Comparison of ENCODE assay signal across 21 cellular contexts in the genomic region with DNA sequence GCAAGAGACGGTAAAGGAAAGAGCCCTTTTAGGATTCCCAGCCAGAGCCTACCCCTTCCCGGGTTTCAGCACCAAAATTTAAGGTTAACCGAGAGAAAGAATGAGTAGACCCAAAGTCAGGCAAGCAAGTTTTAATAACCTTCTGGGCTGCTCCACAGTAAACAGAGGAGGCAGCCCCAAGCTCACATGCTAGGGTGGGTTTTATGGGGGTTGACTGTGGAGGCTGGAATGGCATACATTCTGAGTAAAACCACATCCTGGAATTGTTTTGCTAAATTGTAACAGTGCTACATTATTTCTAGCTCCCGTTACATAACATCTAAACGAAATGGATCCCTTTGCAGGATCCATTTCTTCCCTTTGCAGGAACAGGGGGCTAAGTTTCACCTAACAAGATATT.
DNase-seq lines count a peak whose midpoint lies in the region.
"Had no signal": no experiment of that assay in that cellular context is flagged by ENCODE, and none has a peak within 500 bp of the region (broad histone marks: within the 10 kb centered on the region; RNA-seq: fewer than 3 reads in every experiment).

No MANE protein-coding gene starts in this region.

- peaks cover 9% of the 10 kb centered on the region for H3K36me3 Mint-ChIP-seq in activated CD4-positive, alpha-beta memory T cell treated with anti-CD3 and anti-CD28 coated beads, Interleukin-2, amount 10 ng/mL, durations not matched to agents 7 days and 5 days (ENCODE audit: low read depth)
- peaks cover 30% of the 10 kb centered on the region for H3K36me3 Mint-ChIP-seq in activated CD4-positive, alpha-beta memory T cell treated with anti-CD3 and anti-CD28 coated beads for 36 hours

- H3K27ac Mint-ChIP-seq in activated CD4-positive, alpha-beta memory T cell treated with anti-CD3 and anti-CD28 coated beads, Interleukin-2, amount 10 ng/mL, durations not matched to agents 7 days and 5 days, result peak overlapping the region; percentile 35
- H3K27ac Mint-ChIP-seq in activated CD4-positive, alpha-beta memory T cell treated with anti-CD3 and anti-CD28 coated beads for 36 hours, result no peak overlapping the region
- H3K27ac Mint-ChIP-seq: B cell had no signal

- H3K4me3 Mint-ChIP-seq in activated CD4-positive, alpha-beta memory T cell treated with anti-CD3 and anti-CD28 coated beads, Interleukin-2, amount 10 ng/mL, durations not matched to agents 7 days and 5 days, result no peak overlapping the region
- no peak overlapping the region for H3K4me3 Mint-ChIP-seq in activated CD4-positive, alpha-beta memory T cell treated with anti-CD3 and anti-CD28 coated beads for 36 hours
- H3K4me3 Mint-ChIP-seq: B cell had no signal

- intact Hi-C loops in activated CD4-positive, alpha-beta memory T cell treated with anti-CD3 and anti-CD28 coated beads for 36 hours (cut with micrococcal nuclease), result no loop called here
- intact Hi-C loops in head of caudate nucleus (cut with DNase I), result no loop called here

- no peaks in the 10 kb centered on the region for H3K27me3 Mint-ChIP-seq in activated CD4-positive, alpha-beta memory T cell treated with anti-CD3 and anti-CD28 coated beads, Interleukin-2, amount 10 ng/mL, durations not matched to agents 7 days and 5 days
- no peaks in the 10 kb centered on the region for H3K27me3 Mint-ChIP-seq in activated CD4-positive, alpha-beta memory T cell treated with anti-CD3 and anti-CD28 coated beads for 36 hours
- H3K27me3 Mint-ChIP-seq: B cell had no signal

- peaks cover 23% of the 10 kb centered on the region for H3K4me1 Mint-ChIP-seq in activated CD4-positive, alpha-beta memory T cell treated with anti-CD3 and anti-CD28 coated beads, Interleukin-2, amount 10 ng/mL, durations not matched to agents 7 days and 5 days
- peaks cover 25% of the 10 kb centered on the region for H3K4me1 Mint-ChIP-seq in activated CD4-positive, alpha-beta memory T cell treated with anti-CD3 and anti-CD28 coated beads for 36 hours (ENCODE audit: low read depth)

- CTCF ChIA-PET in activated CD4-positive, alpha-beta memory T cell treated with anti-CD3 and anti-CD28 coated beads, Interleukin-2, amount 10 ng/mL, durations not matched to agents 7 days and 5 days (lab: Charles Lee), result no interaction called here
- CTCF ChIA-PET in activated CD4-positive, alpha-beta memory T cell treated with anti-CD3 and anti-CD28 coated beads for 36 hours (lab: Charles Lee), result no interaction called here

- H3K9me3 Mint-ChIP-seq in activated CD4-positive, alpha-beta memory T cell treated with anti-CD3 and anti-CD28 coated beads, Interleukin-2, amount 10 ng/mL, durations not matched to agents 7 days and 5 days, result peaks cover 20% of the 10 kb centered on the region
- H3K9me3 Mint-ChIP-seq in activated CD4-positive, alpha-beta memory T cell treated with anti-CD3 and anti-CD28 coated beads for 36 hours, result peaks cover 57% of the 10 kb centered on the region

- POLR2A ChIA-PET in activated CD4-positive, alpha-beta memory T cell treated with anti-CD3 and anti-CD28 coated beads, Interleukin-2, amount 10 ng/mL, durations not matched to agents 7 days and 5 days (lab: Charles Lee), result no interaction called here
- POLR2A ChIA-PET in activated CD4-positive, alpha-beta memory T cell treated with anti-CD3 and anti-CD28 coated beads for 36 hours (lab: Charles Lee), result no interaction called here

- DNase-seq in activated CD4-positive, alpha-beta memory T cell treated with anti-CD3 and anti-CD28 coated beads, Interleukin-2, amount 10 ng/mL, durations not matched to agents 7 days and 5 days, result no peak
- no peak for DNase-seq in activated CD4-positive, alpha-beta memory T cell treated with anti-CD3 and anti-CD28 coated beads for 36 hours
- DNase-seq in EH (ENCODE audit: low read depth), result peak; percentile 70
- DNase-seq in T1000 (lab: John Stamatoyannopoulos, UW), result peak; percentile 3
- peak; percentile 1 for DNase-seq in renal cortical epithelial cell (ENCODE audit: low read depth)
- no peak for DNase-seq in head of caudate nucleus
- DNase-seq in DMS53 (lab: John Stamatoyannopoulos, UW), result no peak
- no peak for DNase-seq in NCI-H82 treated with DMSO at 0.1 percent for 48 hours (lab: John Stamatoyannopoulos, UW; ENCODE audit: unreplicated experiment)
- DNase-seq: adrenal gland; body of pancreas; cerebellar nuclear complex; dorsolateral prefrontal cortex; H7; NCI-H1694; NCI-H510A treated with DMSO at 0.1 percent for 48 hours; NK-92 treated with Interleukin-12 subunit alpha and Interleukin-12 subunit beta, amount 100 ng/mL, for 24 hours; nucleus accumbens; PC-3; stimulated activated naive CD4-positive, alpha-beta T cell treated with Interleukin-2 at 50 U/mL for 16 hours; testis had no signal

Comparison
In these comparisons a context has a peak if more than half of its experiments do, and no peak if none do; other contexts are left out.
1. DNase-seq: peak in EH (single experiment), T1000 (single experiment) and renal cortical epithelial cell (single experiment); none in activated CD4-positive, alpha-beta memory T cell treated with anti-CD3 and anti-CD28 coated beads, Interleukin-2, amount 10 ng/mL, durations not matched to agents 7 days and 5 days (single experiment), activated CD4-positive, alpha-beta memory T cell treated with anti-CD3 and anti-CD28 coated beads for 36 hours (single experiment), head of caudate nucleus (0 of 42), DMS53 (single experiment) and NCI-H82 treated with DMSO at 0.1 percent for 48 hours (single experiment).